ENCODE assay signal across 8 cellular contexts in genomic region chr11:8681837-8682218, GRCh38. TPM values are rescaled to one million over a fixed set of nuclear protein-coding genes. Genes with fewer than 3 reads are reported as not detected.
DNase-seq lines count a peak whose midpoint lies in the region; ATAC-seq, FAIRE-seq and TF ChIP-seq lines count a peak whose summit lies in the region.

No MANE protein-coding gene starts in this region.

- CTCF ChIA-PET in A549 (lab: Yijun Ruan, JAX): interaction anchor here (1.0 to 1.6 kb wide), 3 partner anchors 8 to 78 kb away, joined by 3 to 4 read pairs (median 3); no protein-coding TSS in a partner anchor

- peak overlapping the region; percentile 95 to 98 for H3K27ac ChIP-seq in A549
- peak overlapping the region; percentile 99 for H3K27ac ChIP-seq in HUES64 (ENCODE audit: low read depth, low read length)
- H3K27ac ChIP-seq in muscle layer of colon (ENCODE audit: low read depth, low read length): peak overlapping the region; percentile 96

- TF ChIP-seq RAD21 in A549 (conservative IDR thresholded peaks at IDR 0.05 in 1 of 2, IDR thresholded peaks at IDR 0.05 in 1 of 2): no peak

- H3K4me1 Mint-ChIP-seq in central memory CD8-positive, alpha-beta T cell: peaks cover 47% of the 10 kb centered on the region

- peaks cover 28% of the 10 kb centered on the region for H3K4me1 ChIP-seq in A549
- H3K4me1 ChIP-seq in HUES64 (ENCODE audit: insufficient read depth, low read length): peaks cover 24% of the 10 kb centered on the region
- H3K4me1 ChIP-seq in muscle layer of colon (ENCODE audit: insufficient read depth, low read length): peaks cover 23% of the 10 kb centered on the region

- no peak; the same call in 1 of the 2 replicates for TF ChIP-seq POLR2A in A549 (IDR thresholded peaks at IDR 0.05; ENCODE audit: low read length)

- POLR2A ChIA-PET in A549 (lab: Yijun Ruan, JAX): interaction anchor here (0.5 to 2.5 kb wide), 17 partner anchors 8 to 456 kb away, joined by 3 to 17 read pairs (median 4); partner anchors contain the start of genes AKIP1, STK33 and TMEM9B

- TF ChIP-seq CTCF in A549 (IDR thresholded peaks at IDR 0.05): no peak

- TF ChIP-seq EP300 in A549 (IDR thresholded peaks at IDR 0.05): no peak

- H3K4me3 Mint-ChIP-seq in central memory CD8-positive, alpha-beta T cell: peak overlapping the region; percentile 93

- peak overlapping the region; percentile 100 for H3K9ac ChIP-seq in HUES64 (ENCODE audit: low read depth, low read length)
- H3K9ac ChIP-seq in muscle layer of colon (ENCODE audit: low read length): peak overlapping the region; percentile 100

- H3K9me3 Mint-ChIP-seq in central memory CD8-positive, alpha-beta T cell: peaks cover 8% of the 10 kb centered on the region

- FAIRE-seq in A549 (lab: Jason Lieb, UNC): no peak

- H3K36me3 Mint-ChIP-seq in central memory CD8-positive, alpha-beta T cell (ENCODE audit: insufficient read depth): peaks cover 58% of the 10 kb centered on the region

- H3K9me3 ChIP-seq in A549 (no peaks in the 10 kb centered on the region), HUES64 (ENCODE audit: insufficient read depth, low read depth, low read length) (no peaks in the 10 kb centered on the region), muscle layer of colon (ENCODE audit: low read length) (no peaks in the 10 kb centered on the region)

- H3K36me3 ChIP-seq in HUES64 (ENCODE audit: insufficient read depth, low read length) (peaks cover 39% of the 10 kb centered on the region), muscle layer of colon (ENCODE audit: insufficient read depth, low read length) (peaks cover 44% of the 10 kb centered on the region)

- H3K4me2 ChIP-seq in A549: peak overlapping the region; percentile 92

- H3K4me3 ChIP-seq in A549 (peak overlapping the region; percentile 76), HUES64 (ENCODE audit: low read length) (peak overlapping the region; percentile 97), muscle layer of colon (ENCODE audit: low read depth in 1 of 2, low read length in 2 of 2) (peak overlapping the region; percentile 93)

- H3K27me3 Mint-ChIP-seq in central memory CD8-positive, alpha-beta T cell: no peaks in the 10 kb centered on the region

- WGBS in A549 (ENCODE audit: missing lambda C conversion rate): 31% methylated on average over 8 of the region's 8 CpGs
- WGBS in HUES64: 69% methylated on average over 8 of the region's 8 CpGs

- no peak for ATAC-seq in A549
- ATAC-seq in central memory CD8-positive, alpha-beta T cell (replicated peaks; ENCODE audit: extremely low read depth, poor library complexity, severe bottlenecking): no peak
- ATAC-seq in GM21737 (IDR thresholded peaks at IDR 0.05; ENCODE audit: unreplicated experiment): no peak
- ATAC-seq in HG03571 (IDR thresholded peaks at IDR 0.05; ENCODE audit: unreplicated experiment): no peak
- no peak for ATAC-seq in GM19324 (IDR thresholded peaks at IDR 0.05; ENCODE audit: low FRiP score, unreplicated experiment)

- H3K27me3 ChIP-seq in HUES64 (ENCODE audit: insufficient read depth, low read length) (no peaks in the 10 kb centered on the region), muscle layer of colon (ENCODE audit: control insufficient read depth in 1 of 2, insufficient read depth in 2 of 2, low read length in 2 of 2) (no peaks in the 10 kb centered on the region)

- peak overlapping the region; percentile 96 for H3K27ac Mint-ChIP-seq in central memory CD8-positive, alpha-beta T cell (ENCODE audit: low read depth)

- DNase-seq in A549 (ENCODE audit: low read depth in 1 of 2, low spot score in 1 of 2): no peak
- DNase-seq in central memory CD8-positive, alpha-beta T cell (ENCODE audit: low spot score in 2 of 2): no peak
- DNase-seq in HuH-7.5 (ENCODE audit: low spot score): no peak

TF ChIP-seq in A549, 52 proteins besides CTCF, POLR2A, EP300 and RAD21:
- TF ChIP-seq TFCP2L1 (CRISPR knock-in tag; IDR thresholded peaks at IDR 0.05) (no peak), TP53 (CRISPR knock-in tag; IDR thresholded peaks at IDR 0.05) (0 out of 2 replicates have a peak, but pooled peaks have one; percentile 31)

RNA-seq across cellular contexts. Expression of gene TRIM66, which starts 0.6 kb away (rescaled TPM):
- polyA plus RNA-seq in A549 (2011; rRNA removed) (7.7 and 9.8 TPM in 2 replicates), A549 (2017; fragmentation: RNase III; extraction: RNeasy Plus Mini Kit Qiagen cat#74134 plus additional on column Dnase treatment) (2.5 to 3.3 TPM (median 3.0 TPM) in 3 replicates)
- polyA plus RNA-seq in A549 (2012; cell fraction: cytosol; rRNA removed): 2.9 and 3.5 TPM in 2 replicates
- 16.9 and 21.1 TPM in 2 replicates for polyA plus RNA-seq in A549 (2012; cell fraction: nucleus; rRNA removed)
- polyA minus RNA-seq in A549 (2011; rRNA and poly(A)+ RNA removed): 8.3 and 13.6 TPM in 2 replicates
- 2.0 TPM for polyA plus RNA-seq in HUES64 (2013, experiment 1 of 2)
- polyA plus RNA-seq in HUES64 (2013, experiment 2 of 2): 3.4 TPM

RNA-seq across cellular contexts. Expression of gene RPL27A, which starts 0.8 kb away (rescaled TPM):
- polyA plus RNA-seq in A549 (2011; rRNA removed) (798 and 804 TPM in 2 replicates), A549 (2017; fragmentation: RNase III; extraction: RNeasy Plus Mini Kit Qiagen cat#74134 plus additional on column Dnase treatment) (3,543 to 3,937 TPM (median 3,631 TPM) in 3 replicates)
- polyA plus RNA-seq in A549 (2012; cell fraction: cytosol; rRNA removed): 609 and 694 TPM in 2 replicates
- polyA plus RNA-seq in A549 (2012; cell fraction: nucleus; rRNA removed): 195 and 210 TPM in 2 replicates
- 298 and 338 TPM in 2 replicates for polyA minus RNA-seq in A549 (2011; rRNA and poly(A)+ RNA removed)
- polyA plus RNA-seq in HUES64 (2013, experiment 1 of 2): 2,634 TPM
- polyA plus RNA-seq in HUES64 (2013, experiment 2 of 2): 2,792 TPM
